In genomic region chr13:96762876-96763275, GRCh38 we compare ENCODE assay signal across 24 cellular contexts.
DNase-seq lines count a peak whose midpoint lies in the region; ATAC-seq, FAIRE-seq and TF ChIP-seq lines count a peak whose summit lies in the region.
"Had no signal": no experiment of that assay in that cellular context is flagged by ENCODE, and none has a peak within 500 bp of the region (broad histone marks: within the 10 kb centered on the region; RNA-seq: fewer than 3 reads in every experiment).

No MANE protein-coding gene starts in this region.

- H3K27me3 ChIP-seq in bronchial epithelial cell (ENCODE audit: control insufficient read depth, insufficient read depth, low read length) (no peaks in the 10 kb centered on the region), foreskin keratinocyte (no peaks in the 10 kb centered on the region)

- no peak overlapping the region for H3K4me3 ChIP-seq in bronchial epithelial cell (ENCODE audit: low read depth, low read length)
- H3K4me3 ChIP-seq: A549, HAP-1 had no signal

- H3K27ac Mint-ChIP-seq in chondrocyte (ENCODE audit: unreplicated experiment): no peak overlapping the region

- H3K36me3 Mint-ChIP-seq in chondrocyte (ENCODE audit: low read depth): no peaks in the 10 kb centered on the region
- H3K36me3 Mint-ChIP-seq: CD4-positive, alpha-beta memory T cell had no signal

- H3K27ac ChIP-seq in foreskin keratinocyte: no peak overlapping the region
- H3K27ac ChIP-seq: A549, RWPE1 had no signal

- FAIRE-seq in bronchial epithelial cell (lab: Jason Lieb, UNC) (no peak), RCC 7860 (lab: Jason Lieb, UNC) (no peak)
- FAIRE-seq: A549, G401.6 had no signal

- H3K36me3 ChIP-seq in bronchial epithelial cell (ENCODE audit: control insufficient read depth, insufficient read depth, low read length): no peaks in the 10 kb centered on the region
- H3K36me3 ChIP-seq: HAP-1 had no signal

- no peaks in the 10 kb centered on the region for H3K9me3 Mint-ChIP-seq in chondrocyte (ENCODE audit: low read depth)

- no peaks in the 10 kb centered on the region for H3K4me1 Mint-ChIP-seq in chondrocyte (ENCODE audit: low read depth)
- H3K4me1 Mint-ChIP-seq: CD4-positive, alpha-beta memory T cell had no signal

- peak; percentile 33 for DNase-seq in M059J (ENCODE audit: low read depth)
- peak; percentile 37 for DNase-seq in bronchial epithelial cell (ENCODE audit: low read depth)
- peak in 1 of 2 donors; percentile 63 for DNase-seq in foreskin keratinocyte
- DNase-seq in chondrocyte (ENCODE audit: low spot score): no peak
- no peak for DNase-seq in RCC 7860 (ENCODE audit: low spot score)
- no peak for DNase-seq in NCI-H1105 treated with DMSO at 0.1 percent for 48 hours (lab: John Stamatoyannopoulos, UW)
- DNase-seq: C1 segment of cervical spinal cord; CD4-positive, alpha-beta memory T cell; COR-L47; DMS53; GOT3; KBM-7; MM.1S; NCI-H1417; NCI-H1694; NCI-H2029 treated with DMSO at 0.1 percent for 48 hours; NCI-H446 treated with DMSO at 0.1 percent for 48 hours; NCI-H526 treated with DMSO at 0.1 percent for 48 hours; SHP77 had no signal

- TF ChIP-seq CTCF in bronchial epithelial cell (IDR thresholded peaks at IDR 0.05; ENCODE audit: insufficient read depth, low read length, severe bottlenecking) (no peak), foreskin keratinocyte (conservative IDR thresholded peaks at IDR 0.05) (no peak), chondrocyte (IDR thresholded peaks at IDR 0.05) (no peak)

- peaks cover 5% of the 10 kb centered on the region for H3K27me3 Mint-ChIP-seq in chondrocyte (ENCODE audit: low read depth)
- H3K27me3 Mint-ChIP-seq: CD4-positive, alpha-beta memory T cell had no signal

- no peak overlapping the region for H3K4me3 Mint-ChIP-seq in chondrocyte (ENCODE audit: unreplicated experiment)
- H3K4me3 Mint-ChIP-seq: CD4-positive, alpha-beta memory T cell had no signal

- ATAC-seq in foreskin keratinocyte: peak; percentile 58
- ATAC-seq in HG02981 (IDR thresholded peaks at IDR 0.05; ENCODE audit: unreplicated experiment): no peak
- ATAC-seq: A549 had no signal

- H3K4me1 ChIP-seq in foreskin keratinocyte: peaks cover 7% of the 10 kb centered on the region
- H3K4me1 ChIP-seq: A549 had no signal

Comparison
In these comparisons a context has a peak if more than half of its experiments do, and no peak if none do; other contexts are left out.
1. DNase-seq: peak in M059J (single experiment) and bronchial epithelial cell (single experiment); none in chondrocyte (single experiment), RCC 7860 (single experiment) and NCI-H1105 treated with DMSO at 0.1 percent for 48 hours (single experiment).